Comparison of ENCODE assay signal across 1 cellular context in genomic region chr9:7103382-7104170, GRCh38.
A peak's percentile ranks its signal among the peaks of the same experiment; 100 is the strongest.
TF ChIP-seq lines count a peak whose summit lies in the region.

No MANE protein-coding gene starts in this region.

TF ChIP-seq in HepG2, 621 proteins besides CTCF, POLR2A, EP300 and RAD21 (continued from another document):
- TF ChIP-seq PRDM15 (CRISPR knock-in tag; IDR thresholded peaks at IDR 0.05) (no peak), FOSL2 (CRISPR knock-in tag; IDR thresholded peaks at IDR 0.05) (peak; percentile 38), PTBP1 (IDR thresholded peaks at IDR 0.05; ENCODE audit: low read depth, low read length, poor library complexity, severe bottlenecking) (no peak)
- TF ChIP-seq, protein P1, sequence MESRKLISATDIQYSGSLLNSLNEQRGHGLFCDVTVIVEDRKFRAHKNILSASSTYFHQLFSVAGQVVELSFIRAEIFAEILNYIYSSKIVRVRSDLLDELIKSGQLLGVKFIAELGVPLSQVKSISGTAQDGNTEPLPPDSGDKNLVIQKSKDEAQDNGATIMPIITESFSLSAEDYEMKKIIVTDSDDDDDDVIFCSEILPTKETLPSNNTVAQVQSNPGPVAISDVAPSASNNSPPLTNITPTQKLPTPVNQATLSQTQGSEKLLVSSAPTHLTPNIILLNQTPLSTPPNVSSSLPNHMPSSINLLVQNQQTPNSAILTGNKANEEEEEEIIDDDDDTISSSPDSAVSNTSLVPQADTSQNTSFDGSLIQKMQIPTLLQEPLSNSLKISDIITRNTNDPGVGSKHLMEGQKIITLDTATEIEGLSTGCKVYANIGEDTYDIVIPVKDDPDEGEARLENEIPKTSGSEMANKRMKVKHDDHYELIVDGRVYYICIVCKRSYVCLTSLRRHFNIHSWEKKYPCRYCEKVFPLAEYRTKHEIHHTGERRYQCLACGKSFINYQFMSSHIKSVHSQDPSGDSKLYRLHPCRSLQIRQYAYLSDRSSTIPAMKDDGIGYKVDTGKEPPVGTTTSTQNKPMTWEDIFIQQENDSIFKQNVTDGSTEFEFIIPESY (CRISPR knock-in tag; IDR thresholded peaks at IDR 0.05): 0 out of 2 replicates have a peak, but pooled peaks have one; percentile 46
